Comparison of ENCODE assay signal across 9 cellular contexts in genomic region chr16:29029168-29029994, GRCh38. TPM values are rescaled to one million over a fixed set of nuclear protein-coding genes. Genes with fewer than 3 reads are reported as not detected.
DNase-seq lines count a peak whose midpoint lies in the region; ATAC-seq and TF ChIP-seq lines count a peak whose summit lies in the region.
"Had no signal": no experiment of that assay in that cellular context is flagged by ENCODE, and none has a peak within 500 bp of the region (broad histone marks: within the 10 kb centered on the region; RNA-seq: fewer than 3 reads in every experiment).

No MANE protein-coding gene starts in this region.

- peak; percentile 94 for ATAC-seq in central memory CD8-positive, alpha-beta T cell (replicated peaks; ENCODE audit: extremely low read depth, poor library complexity, severe bottlenecking)

- no peaks in the 10 kb centered on the region for H3K9me3 Mint-ChIP-seq in central memory CD8-positive, alpha-beta T cell

- H3K27ac Mint-ChIP-seq in central memory CD8-positive, alpha-beta T cell (ENCODE audit: low read depth): peak overlapping the region; percentile 67

- peaks cover 28% of the 10 kb centered on the region for H3K4me1 Mint-ChIP-seq in central memory CD8-positive, alpha-beta T cell

- intact Hi-C loops in posterior vena cava (cut with DNase I): no loop called here

- DNase-seq in AG08395 (ENCODE audit: low spot score) (peak; percentile 86), HPDE6-E6E7 (ENCODE audit: extremely low spot score) (peak; percentile 66), posterior vena cava (ENCODE audit: low spot score) (peak; percentile 83), KG1 (lab: John Stamatoyannopoulos, UW) (no peak), coronary artery (ENCODE audit: low spot score) (no peak)
- DNase-seq in activated CD4-positive, alpha-beta T cell treated with anti-CD3 and anti-CD28 coated beads for 24 hours (ENCODE audit: low read depth in 2 of 2): peak; percentile 85
- peak in 1 of 2 donors; percentile 49 for DNase-seq in central memory CD8-positive, alpha-beta T cell (ENCODE audit: low spot score in 2 of 2)
- DNase-seq in effector CD8-positive, alpha-beta T cell (lab: John Stamatoyannopoulos, UW): no peak
- DNase-seq: heart right ventricle had no signal

- H3K27me3 Mint-ChIP-seq in central memory CD8-positive, alpha-beta T cell: no peaks in the 10 kb centered on the region

- no peak overlapping the region for H3K27ac ChIP-seq in coronary artery
- H3K27ac ChIP-seq: heart right ventricle had no signal

- TF ChIP-seq CTCF in coronary artery (IDR thresholded peaks at IDR 0.05): no peak

- H3K4me3 ChIP-seq in coronary artery: no peak overlapping the region
- H3K4me3 ChIP-seq: heart right ventricle had no signal

- peaks cover 3% of the 10 kb centered on the region for H3K36me3 Mint-ChIP-seq in central memory CD8-positive, alpha-beta T cell (ENCODE audit: insufficient read depth)

- peak overlapping the region; percentile 32 for H3K4me3 Mint-ChIP-seq in central memory CD8-positive, alpha-beta T cell

RNA-seq across cellular contexts. Expression of gene LAT, which starts 44.5 kb away (rescaled TPM):
- total RNA-seq in posterior vena cava: 10 to 100 TPM in 1 of 2 donors, 1 to 10 TPM in 1; 9.7 to 11.4 TPM

RNA-seq across cellular contexts. Expression of gene SPNS1, which starts 54.8 kb away (rescaled TPM):
- total RNA-seq in posterior vena cava: 10 to 100 TPM; 22.4 to 24.9 TPM

Comparison
In these comparisons a context has a peak if more than half of its experiments do, and no peak if none do; other contexts are left out.
1. DNase-seq: peak in AG08395 (single experiment), HPDE6-E6E7 (single experiment), activated CD4-positive, alpha-beta T cell treated with anti-CD3 and anti-CD28 coated beads for 24 hours (2 of 2) and posterior vena cava (single experiment); none in effector CD8-positive, alpha-beta T cell (single experiment), KG1 (single experiment) and coronary artery (single experiment).